In the genomic region with DNA sequence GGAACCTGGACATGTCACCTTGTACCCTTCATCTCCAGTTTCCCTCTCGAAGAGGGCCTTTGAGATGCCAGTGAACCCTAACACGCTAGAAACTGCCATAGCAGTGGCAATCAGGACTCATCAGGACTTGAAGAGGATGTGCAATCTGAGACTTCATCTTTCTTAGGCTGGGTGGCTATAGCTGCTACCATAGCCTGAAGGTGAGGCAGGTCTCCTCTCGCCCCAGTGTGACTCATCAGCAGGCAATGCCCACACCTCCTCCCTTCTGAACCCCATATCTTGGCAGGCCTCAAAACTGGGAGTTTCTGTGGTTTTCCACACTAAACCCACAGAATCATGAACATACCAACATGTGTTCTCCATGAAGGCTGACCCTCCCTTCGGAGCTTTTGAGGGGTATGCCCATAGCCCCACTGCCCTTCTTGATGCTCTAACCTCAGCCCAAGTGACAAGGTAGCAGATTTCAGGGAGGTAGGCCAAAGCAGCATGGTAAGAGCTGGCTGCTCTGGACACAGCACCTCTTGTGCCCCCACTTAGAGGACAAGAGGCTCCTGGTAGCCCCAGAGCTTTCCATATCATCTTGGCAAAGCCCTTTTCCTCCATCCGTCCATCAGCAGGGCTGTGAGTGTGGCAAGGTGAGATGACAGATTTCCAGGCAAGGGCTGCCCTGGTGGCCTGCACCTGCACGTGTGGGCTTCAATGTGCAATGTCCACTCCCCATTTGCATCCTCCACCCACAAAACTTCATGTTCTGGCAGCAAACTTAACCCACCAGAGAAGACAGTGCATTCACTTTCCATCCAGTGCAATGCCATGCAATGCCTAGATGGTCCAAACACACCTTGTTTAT, we compare ENCODE assay signal across 9 cellular contexts. TPM values are rescaled to one million over a fixed set of nuclear protein-coding genes. Genes with fewer than 3 reads are reported as not detected.
DNase-seq lines count a peak whose midpoint lies in the region; ATAC-seq, FAIRE-seq and TF ChIP-seq lines count a peak whose summit lies in the region.
"Had no signal": no experiment of that assay in that cellular context is flagged by ENCODE, and none has a peak within 500 bp of the region (broad histone marks: within the 10 kb centered on the region; RNA-seq: fewer than 3 reads in every experiment).

No MANE protein-coding gene starts in this region.

- peaks cover 30% of the 10 kb centered on the region; the same call in 1 of the 2 replicates for H3K27me3 ChIP-seq in BLaER1
- H3K27me3 ChIP-seq in HUES48 (ENCODE audit: control insufficient read depth, insufficient read depth, low read length), result no peaks in the 10 kb centered on the region
- no peaks in the 10 kb centered on the region for H3K27me3 ChIP-seq in astrocyte (ENCODE audit: insufficient read depth, low read length)
- no peaks in the 10 kb centered on the region for H3K27me3 ChIP-seq in naive thymus-derived CD4-positive, alpha-beta T cell (ENCODE audit: control insufficient read depth in 2 of 2, insufficient read depth in 2 of 2, low read length in 2 of 2)

- intact Hi-C loops in naive thymus-derived CD4-positive, alpha-beta T cell (cut with micrococcal nuclease), result loop anchor here (5.0 kb wide), 3 partner anchors 167 to 918 kb away; partner anchors contain the start of genes CTNNBL1 (in 1 of the 2), RAB5IF (in 1 of the 2) and RBL1 (in 1 of the 2)

- H3K27ac ChIP-seq in BLaER1 (no peak overlapping the region), HUES48 (ENCODE audit: low read depth, low read length) (peak overlapping the region; percentile 98), astrocyte (ENCODE audit: low read depth, low read length) (no peak overlapping the region)
- no peak overlapping the region for H3K27ac ChIP-seq in naive thymus-derived CD4-positive, alpha-beta T cell (ENCODE audit: low read depth, low read length)

- H3K4me1 ChIP-seq in BLaER1 (peaks cover 30% of the 10 kb centered on the region), HUES48 (ENCODE audit: control insufficient read depth, insufficient read depth, low read length) (peaks cover 45% of the 10 kb centered on the region), astrocyte (ENCODE audit: insufficient read depth, low read length) (peaks cover 35% of the 10 kb centered on the region)
- peaks cover 30 to 35% of the 10 kb centered on the region in 2 donors for H3K4me1 ChIP-seq in naive thymus-derived CD4-positive, alpha-beta T cell (ENCODE audit: control insufficient read depth in 2 of 2, insufficient read depth in 2 of 2, low read length in 2 of 2)

- FAIRE-seq in astrocyte (lab: Jason Lieb, UNC), result no peak

- peaks cover 20% of the 10 kb centered on the region for H3K9me3 ChIP-seq in BLaER1
- no peaks in the 10 kb centered on the region for H3K9me3 ChIP-seq in HUES48 (ENCODE audit: control insufficient read depth, insufficient read depth, low read length)
- H3K9me3 ChIP-seq in astrocyte (ENCODE audit: insufficient read depth, low read depth, low read length), result no peaks in the 10 kb centered on the region
- H3K9me3 ChIP-seq in naive thymus-derived CD4-positive, alpha-beta T cell (ENCODE audit: control insufficient read depth in 2 of 3, low read length in 3 of 3), result no peaks in the 10 kb centered on the region

- ATAC-seq in naive thymus-derived CD4-positive, alpha-beta T cell, result no peak
- ATAC-seq in HG03025 (IDR thresholded peaks at IDR 0.05; ENCODE audit: low FRiP score, unreplicated experiment), result no peak
- ATAC-seq in GM18909 (IDR thresholded peaks at IDR 0.05; ENCODE audit: poor library complexity, unreplicated experiment), result no peak
- ATAC-seq in HG02938 (IDR thresholded peaks at IDR 0.05; ENCODE audit: unreplicated experiment), result no peak
- ATAC-seq: Panc1 had no signal

- H3K27ac Mint-ChIP-seq in astrocyte (ENCODE audit: unreplicated experiment), result no peak overlapping the region
- peak overlapping the region in 6 of 9 donors; percentile 10 to 100 (median 58) for H3K27ac Mint-ChIP-seq in naive thymus-derived CD4-positive, alpha-beta T cell

- H3K27me3 Mint-ChIP-seq in astrocyte (ENCODE audit: low read depth, unreplicated experiment), result no peaks in the 10 kb centered on the region
- H3K27me3 Mint-ChIP-seq in naive thymus-derived CD4-positive, alpha-beta T cell, result peaks cover 0 to 12% (median 0%) of the 10 kb centered on the region in 5 donors

- H3K36me3 ChIP-seq in BLaER1 (peaks cover 15% of the 10 kb centered on the region), HUES48 (ENCODE audit: control insufficient read depth, insufficient read depth, low read length) (0 out of 2 replicates have a peak, but pooled peaks cover 6% of the 10 kb centered on the region), astrocyte (ENCODE audit: insufficient read depth, low read length) (no peaks in the 10 kb centered on the region)
- peaks cover 0 to 10% (median 0%) of the 10 kb centered on the region in 3 experiments for H3K36me3 ChIP-seq in naive thymus-derived CD4-positive, alpha-beta T cell (ENCODE audit: control insufficient read depth in 2 of 3, insufficient read depth in 3 of 3, low read length in 3 of 3)

- CTCF ChIA-PET in naive thymus-derived CD4-positive, alpha-beta T cell (lab: Charles Lee), result interaction anchor here (0.5 to 1.3 kb wide), 2 partner anchors 10 to 1439 kb away, joined by 3 read pairs; no protein-coding TSS in a partner anchor

- H3K4me2 ChIP-seq in BLaER1 (peak overlapping the region; percentile 99; the same call in 1 of the 2 replicates), astrocyte (ENCODE audit: low read length) (peak overlapping the region; percentile 88)

- peaks cover 17% of the 10 kb centered on the region for H3K36me3 Mint-ChIP-seq in astrocyte (ENCODE audit: low read depth, unreplicated experiment)
- H3K36me3 Mint-ChIP-seq in naive thymus-derived CD4-positive, alpha-beta T cell, result peaks cover 0 to 12% (median 6%) of the 10 kb centered on the region in 5 donors

- peak overlapping the region; percentile 96 for H3K4me3 Mint-ChIP-seq in astrocyte (ENCODE audit: unreplicated experiment)
- peak overlapping the region; percentile 81 to 95 (median 90) for H3K4me3 Mint-ChIP-seq in naive thymus-derived CD4-positive, alpha-beta T cell

- no peak for TF ChIP-seq CTCF in astrocyte (IDR thresholded peaks at IDR 0.05; ENCODE audit: insufficient read depth, low read depth, low read length)

- peaks cover 30% of the 10 kb centered on the region for H3K4me1 Mint-ChIP-seq in astrocyte (ENCODE audit: low read depth, unreplicated experiment)
- peaks cover 48 to 70% (median 59%) of the 10 kb centered on the region in 7 donors for H3K4me1 Mint-ChIP-seq in naive thymus-derived CD4-positive, alpha-beta T cell

- DNase-seq in astrocyte (ENCODE audit: low read depth) (peak; percentile 54), GDM1 (lab: John Stamatoyannopoulos, UW) (no peak)
- no peak for DNase-seq in naive thymus-derived CD4-positive, alpha-beta T cell

- H4K20me1 ChIP-seq in BLaER1 (peaks cover 62% of the 10 kb centered on the region), astrocyte (ENCODE audit: insufficient read depth, low read length) (peaks cover 68% of the 10 kb centered on the region)

- POLR2A ChIA-PET in naive thymus-derived CD4-positive, alpha-beta T cell (lab: Charles Lee), result interaction anchor here (1.0 to 1.5 kb wide), 2 partner anchors 11 to 235 kb away, joined by 3 read pairs; partner anchors contain the start of gene MANBAL

- peaks cover 76% of the 10 kb centered on the region for H3K79me2 ChIP-seq in astrocyte (ENCODE audit: insufficient read depth, low read length)

- H3K9ac ChIP-seq in BLaER1 (no peak overlapping the region), HUES48 (ENCODE audit: low read depth, low read length) (no peak overlapping the region), astrocyte (ENCODE audit: low read length) (no peak overlapping the region)

- H3K9me3 Mint-ChIP-seq in astrocyte (ENCODE audit: unreplicated experiment), result no peaks in the 10 kb centered on the region
- peaks cover 0 to 3% (median 0%) of the 10 kb centered on the region in 11 donors for H3K9me3 Mint-ChIP-seq in naive thymus-derived CD4-positive, alpha-beta T cell

- H3K4me3 ChIP-seq in BLaER1, result no peak overlapping the region
- H3K4me3 ChIP-seq in HUES48 (ENCODE audit: low read depth, low read length), result 0 out of 2 replicates have a peak overlapping the region, but pooled peaks have one; percentile 89
- H3K4me3 ChIP-seq in astrocyte (ENCODE audit: insufficient read depth, low read depth, low read length), result no peak overlapping the region
- H3K4me3 ChIP-seq in naive thymus-derived CD4-positive, alpha-beta T cell (ENCODE audit: low read length), result no peak overlapping the region

- H2AFZ ChIP-seq in astrocyte (ENCODE audit: low read depth, low read length), result no peak overlapping the region

RNA-seq across cellular contexts. Expression of gene BLCAP, which starts 2.6 kb away (rescaled TPM):
- total RNA-seq in astrocyte, result 96.5 and 111 TPM in 2 replicates
- 10 to 100 TPM; 42.1 to 94.7 (median 73.4) TPM for total RNA-seq in naive thymus-derived CD4-positive, alpha-beta T cell
- polyA plus RNA-seq in naive thymus-derived CD4-positive, alpha-beta T cell, result 10 to 100 TPM; 88.0 to 93.4 TPM

RNA-seq across cellular contexts. Expression of gene NNAT, which starts 4.0 kb away (rescaled TPM):
- total RNA-seq in astrocyte, result 3.1 and 3.6 TPM in 2 replicates
- total RNA-seq in naive thymus-derived CD4-positive, alpha-beta T cell, result not detected
- not detected for polyA plus RNA-seq in naive thymus-derived CD4-positive, alpha-beta T cell
